In genomic region chr6:3159805-3160781, GRCh38 we compare ENCODE assay signal across 9 cellular contexts. TPM values are rescaled to one million over a fixed set of nuclear protein-coding genes. Genes with fewer than 3 reads are reported as not detected.
DNase-seq lines count a peak whose midpoint lies in the region; ATAC-seq, FAIRE-seq and TF ChIP-seq lines count a peak whose summit lies in the region.
"Had no signal": no experiment of that assay in that cellular context is flagged by ENCODE, and none has a peak within 500 bp of the region (broad histone marks: within the 10 kb centered on the region; RNA-seq: fewer than 3 reads in every experiment).

No MANE protein-coding gene starts in this region.

- H3K4me3 Mint-ChIP-seq in activated CD4-positive, alpha-beta T cell treated with anti-CD3 and anti-CD28 coated beads, Interleukin-2, amount 10 ng/mL, durations not matched to agents 7 days and 5 days, result no peak overlapping the region

- H3K27me3 ChIP-seq in H1 (replicated peaks in 1 of 4; ENCODE audit: control insufficient read depth in 3 of 4, extremely low read depth in 1 of 4, insufficient read depth in 3 of 4, low read length in 3 of 4), result no peaks in the 10 kb centered on the region
- H3K27me3 ChIP-seq: SJSA1 had no signal

- H3K27ac ChIP-seq in H1 (ENCODE audit: low read depth, low read length), result no peak overlapping the region
- H3K27ac ChIP-seq: SJSA1 had no signal

- H3K4me3 ChIP-seq in H1 (ENCODE audit: extremely low read depth in 1 of 4, insufficient read depth in 2 of 4, low read depth in 3 of 4, low read length in 4 of 4), result no peak overlapping the region
- H3K4me3 ChIP-seq: SJSA1 had no signal

- H3K27ac Mint-ChIP-seq in activated CD4-positive, alpha-beta T cell treated with anti-CD3 and anti-CD28 coated beads, Interleukin-2, amount 10 ng/mL, durations not matched to agents 7 days and 5 days, result peak overlapping the region; percentile 59

- no peak overlapping the region for H3K56ac ChIP-seq in H1 (replicated peaks; ENCODE audit: insufficient read length, low read depth, low read length)

- peaks cover 3% of the 10 kb centered on the region for H3K9me3 Mint-ChIP-seq in activated CD4-positive, alpha-beta T cell treated with anti-CD3 and anti-CD28 coated beads, Interleukin-2, amount 10 ng/mL, durations not matched to agents 7 days and 5 days

- no peak for TF ChIP-seq RAD21 in H1 (IDR thresholded peaks at IDR 0.05 in 1 of 2, conservative IDR thresholded peaks at IDR 0.05 in 1 of 2; ENCODE audit: low read depth in 2 of 2, low read length in 2 of 2)

- peaks cover 2 to 8% (median 4%) of the 10 kb centered on the region in 4 experiments; a peak in 6 of 8 replicates for H3K36me3 ChIP-seq in H1 (ENCODE audit: control insufficient read depth in 2 of 4, insufficient read depth in 4 of 4, low read length in 3 of 4)

- H3K4ac ChIP-seq in H1 (replicated peaks; ENCODE audit: insufficient read length, low read depth, low read length), result no peak overlapping the region

- WGBS in H1 (ENCODE audit: extremely low coverage in 1 of 2, insufficient coverage in 1 of 2, insufficient read length in 1 of 2, insufficient replicate concordance in 2 of 2, low coverage in 1 of 2, low lambda C conversion rate in 2 of 2, missing lambda C conversion rate in 1 of 2), 2 experiments, result 78% methylated on average over 26 of the region's 31 CpGs; no CpG with 5 or more reads in 1 of the 2 experiments

- CTCF ChIA-PET in activated CD4-positive, alpha-beta T cell treated with anti-CD3 and anti-CD28 coated beads, Interleukin-2, amount 10 ng/mL, durations not matched to agents 7 days and 5 days (lab: Charles Lee), result interaction anchor here (0.7 kb wide), 1 partner anchor 50 kb away, joined by 6 read pairs; no protein-coding TSS in a partner anchor
- CTCF ChIA-PET in H1 (lab: Charles Lee; ENCODE audit: partially characterized antibody), result interaction anchor here (0.9 to 2.6 kb wide), 6 partner anchors 10 to 92 kb away, joined by 3 to 18 read pairs (median 4); no protein-coding TSS in a partner anchor

- peaks cover 33% of the 10 kb centered on the region for H3K4me1 Mint-ChIP-seq in activated CD4-positive, alpha-beta T cell treated with anti-CD3 and anti-CD28 coated beads, Interleukin-2, amount 10 ng/mL, durations not matched to agents 7 days and 5 days

- no peaks in the 10 kb centered on the region for H3K9me3 ChIP-seq in H1 (ENCODE audit: insufficient read depth in 2 of 2, low read depth in 1 of 2, low read length in 1 of 2)
- H3K9me3 ChIP-seq: SJSA1 had no signal

- no peak overlapping the region for H2AFZ ChIP-seq in H1 (ENCODE audit: low read length)

- no peak for TF ChIP-seq CTCF in H1 (IDR thresholded peaks at IDR 0.05; ENCODE audit: control extremely low read depth in 1 of 3, insufficient read depth in 1 of 3, low read depth in 1 of 3, low read length in 3 of 3)

- TF ChIP-seq EP300 in H1 (IDR thresholded peaks at IDR 0.05; ENCODE audit: borderline replicate concordance in 1 of 2, low read depth in 2 of 2, low read length in 2 of 2), result no peak

- H2BK5ac ChIP-seq in H1 (ENCODE audit: low read depth, low read length), result peak overlapping the region; percentile 73; the same call in 1 of the 2 replicates

- no peak overlapping the region; the same call in 1 of the 2 replicates for H2BK20ac ChIP-seq in H1 (ENCODE audit: low read length)

- H3K27me3 Mint-ChIP-seq in activated CD4-positive, alpha-beta T cell treated with anti-CD3 and anti-CD28 coated beads, Interleukin-2, amount 10 ng/mL, durations not matched to agents 7 days and 5 days, result peaks cover 45% of the 10 kb centered on the region

- peaks cover 2 to 5% of the 10 kb centered on the region in 2 experiments for H4K20me1 ChIP-seq in H1 (replicated peaks in 1 of 2; ENCODE audit: control insufficient read depth in 1 of 2, insufficient read depth in 2 of 2, low read length in 2 of 2)

- no peak for TF ChIP-seq POLR2A in H1 (IDR thresholded peaks at IDR 0.05; ENCODE audit: control extremely low read depth in 1 of 2, low read depth in 2 of 2, low read length in 2 of 2)

- no peak overlapping the region for H4K91ac ChIP-seq in H1 (replicated peaks; ENCODE audit: insufficient read length, low read length)

- peak overlapping the region in 1 of 2 experiments; percentile 35; a peak in 2 of 4 replicates for H3K4me2 ChIP-seq in H1 (ENCODE audit: insufficient read depth in 1 of 2, low read depth in 2 of 2, low read length in 2 of 2)

- H3K23ac ChIP-seq in H1 (ENCODE audit: insufficient read length), result no peak overlapping the region

- DNase-seq in NCI-H2029 (lab: John Stamatoyannopoulos, UW) (peak; percentile 53), NCI-H2029 treated with DMSO at 0.1 percent for 48 hours (lab: John Stamatoyannopoulos, UW) (no peak), H1 (ENCODE audit: low read depth in 1 of 2, low spot score in 2 of 2) (no peak), putamen (ENCODE audit: low spot score) (peak; percentile 34), RPMI8226 (no peak), midbrain (lab: John Stamatoyannopoulos, UW) (no peak)
- DNase-seq in activated CD4-positive, alpha-beta T cell treated with anti-CD3 and anti-CD28 coated beads, Interleukin-2, amount 10 ng/mL, durations not matched to agents 7 days and 5 days, result peak; percentile 37

- H4K5ac ChIP-seq in H1 (ENCODE audit: insufficient read length, low read depth, low read length), result no peak overlapping the region

- no peak overlapping the region; the same call in 1 of the 2 replicates for H3K18ac ChIP-seq in H1 (ENCODE audit: extremely low read depth, low read length)

- no peak overlapping the region for H4K8ac ChIP-seq in H1 (ENCODE audit: extremely low read depth, insufficient read depth, low read length)

- FAIRE-seq in H1 (lab: Jason Lieb, UNC), result no peak

- no peaks in the 10 kb centered on the region for H3K79me1 ChIP-seq in H1 (ENCODE audit: low read depth, low read length)

- POLR2A ChIA-PET in activated CD4-positive, alpha-beta T cell treated with anti-CD3 and anti-CD28 coated beads, Interleukin-2, amount 10 ng/mL, durations not matched to agents 7 days and 5 days (lab: Charles Lee), result no interaction called here
- POLR2A ChIA-PET in H1 (lab: Charles Lee; ENCODE audit: partially characterized antibody), result interaction anchor here (0.6 to 4.3 kb wide), 11 partner anchors 11 to 92 kb away, joined by 3 to 24 read pairs (median 5); no protein-coding TSS in a partner anchor

- H2AK5ac ChIP-seq in H1 (ENCODE audit: low read depth, low read length), result peak overlapping the region; percentile 96; the same call in 1 of the 2 replicates

- 0 out of 2 replicates have a peak overlapping the region, but pooled peaks have one; percentile 29 for H2BK15ac ChIP-seq in H1 (ENCODE audit: low read length)

- peak overlapping the region; percentile 95 for H2BK12ac ChIP-seq in H1 (ENCODE audit: low read depth, low read length)

- peaks cover 3% of the 10 kb centered on the region for H3K36me3 Mint-ChIP-seq in activated CD4-positive, alpha-beta T cell treated with anti-CD3 and anti-CD28 coated beads, Interleukin-2, amount 10 ng/mL, durations not matched to agents 7 days and 5 days (ENCODE audit: low read depth)

- peaks cover 9 to 31% (median 19%) of the 10 kb centered on the region in 4 experiments for H3K4me1 ChIP-seq in H1 (replicated peaks in 1 of 4; ENCODE audit: control insufficient read depth in 3 of 4, insufficient read depth in 4 of 4, low read length in 3 of 4)

- peaks cover 13% of the 10 kb centered on the region for H3K23me2 ChIP-seq in H1 (ENCODE audit: low read depth, low read length)

- no peak for ATAC-seq in HG02798 (IDR thresholded peaks at IDR 0.05; ENCODE audit: poor library complexity, unreplicated experiment)

- H3K79me2 ChIP-seq in H1 (ENCODE audit: control insufficient read depth in 1 of 2, insufficient read depth in 2 of 2, low read length in 2 of 2), result peaks cover 0 to 8% of the 10 kb centered on the region in 2 experiments; a peak in 2 of 4 replicates

- H3K14ac ChIP-seq in H1 (ENCODE audit: insufficient read length), result no peak overlapping the region

- no peak overlapping the region for H2BK120ac ChIP-seq in H1 (replicated peaks; ENCODE audit: low read depth, low read length)

- H3K9ac ChIP-seq in H1 (replicated peaks in 1 of 4; ENCODE audit: extremely low read depth in 1 of 4, low read depth in 3 of 4, low read length in 3 of 4), result no peak overlapping the region; a peak in 1 of 7 replicates

TF ChIP-seq in H1, 55 proteins besides CTCF, POLR2A, EP300 and RAD21 (continues in another document):
- TF ChIP-seq TAF7 (optimal IDR thresholded peaks at IDR 0.05; ENCODE audit: borderline replicate concordance, low read depth, low read length), result no peak
- TF ChIP-seq TCF12 (IDR thresholded peaks at IDR 0.05; ENCODE audit: low read depth, low read length), result no peak
- TF ChIP-seq CEBPB (IDR thresholded peaks at IDR 0.05; ENCODE audit: low read depth, low read length), result no peak
- TF ChIP-seq CBX8 (IDR thresholded peaks at IDR 0.05; ENCODE audit: borderline replicate concordance, low read depth, low read length), result no peak
- no peak for TF ChIP-seq TEAD4 (IDR thresholded peaks at IDR 0.05; ENCODE audit: low read depth, low read length)
- no peak for TF ChIP-seq SP1 (IDR thresholded peaks at IDR 0.05; ENCODE audit: low read depth, low read length)
- TF ChIP-seq FOSL1 (IDR thresholded peaks at IDR 0.05; ENCODE audit: insufficient read depth, low read depth, low read length), result no peak

RNA-seq across cellular contexts. Expression of gene TUBB2A, which starts 2.7 kb away (rescaled TPM):
- total RNA-seq in activated CD4-positive, alpha-beta T cell treated with anti-CD3 and anti-CD28 coated beads, Interleukin-2, amount 10 ng/mL, durations not matched to agents 7 days and 5 days, result 1 to 10 TPM in 1 of 2 experiments, under 1 TPM in 1; 0.69 to 1.2 TPM
- total RNA-seq in H1 (2021; fragmentation: NEBNext Ultra II Directional; extraction: Animal tissue kit (Norgen Biotek cat#: 25700)), result 330 and 349 TPM in 2 replicates
- polyA plus RNA-seq in H1 (2011; rRNA removed), result 315 and 408 TPM in 2 replicates
- polyA plus RNA-seq in H1 (2011; cell fraction: cytosol; rRNA removed), result 319 TPM
- 327 TPM for polyA plus RNA-seq in H1 (2011; cell fraction: nucleus; rRNA removed)
- polyA plus RNA-seq in H1 (2012, experiment 1 of 2), result 269 to 376 TPM (median 351 TPM) in 4 replicates
- 288 TPM for polyA plus RNA-seq in H1 (2012, experiment 2 of 2)
- polyA plus RNA-seq in H1 (2013, experiment 1 of 2), result 294 TPM
- 283 TPM for polyA plus RNA-seq in H1 (2013, experiment 2 of 2)
- polyA minus RNA-seq in H1 (2011; rRNA and poly(A)+ RNA removed), result 135 and 152 TPM in 2 replicates
- polyA minus RNA-seq in H1 (2011; cell fraction: cytosol; rRNA and poly(A)+ RNA removed), result 270 TPM
- polyA minus RNA-seq in H1 (2011; cell fraction: nucleus; rRNA and poly(A)+ RNA removed), result 83.7 TPM

RNA-seq across cellular contexts. Expression of gene BPHL, which starts 41.6 kb away (rescaled TPM):
- 1 to 10 TPM; 8.1 to 8.4 TPM for total RNA-seq in activated CD4-positive, alpha-beta T cell treated with anti-CD3 and anti-CD28 coated beads, Interleukin-2, amount 10 ng/mL, durations not matched to agents 7 days and 5 days
- total RNA-seq in H1 (2021; fragmentation: NEBNext Ultra II Directional; extraction: Animal tissue kit (Norgen Biotek cat#: 25700)), result 36.4 and 36.6 TPM in 2 replicates
- polyA plus RNA-seq in H1 (2011; rRNA removed), result 21.8 and 24.4 TPM in 2 replicates
- 30.2 TPM for polyA plus RNA-seq in H1 (2011; cell fraction: cytosol; rRNA removed)
- 25.8 TPM for polyA plus RNA-seq in H1 (2011; cell fraction: nucleus; rRNA removed)
- 38.7 to 44.5 TPM (median 39.5 TPM) in 4 replicates for polyA plus RNA-seq in H1 (2012, experiment 1 of 2)
- 19.9 TPM for polyA plus RNA-seq in H1 (2012, experiment 2 of 2)
- 38.8 TPM for polyA plus RNA-seq in H1 (2013, experiment 1 of 2)
- 35.0 TPM for polyA plus RNA-seq in H1 (2013, experiment 2 of 2)
- polyA minus RNA-seq in H1 (2011; rRNA and poly(A)+ RNA removed), result 17.2 and 21.9 TPM in 2 replicates
- polyA minus RNA-seq in H1 (2011; cell fraction: cytosol; rRNA and poly(A)+ RNA removed), result 14.6 TPM
- polyA minus RNA-seq in H1 (2011; cell fraction: nucleus; rRNA and poly(A)+ RNA removed), result 29.6 TPM

Comparison
In these comparisons a context has a peak if more than half of its experiments do, and no peak if none do; other contexts are left out.
1. DNase-seq: peak in NCI-H2029 (single experiment), activated CD4-positive, alpha-beta T cell treated with anti-CD3 and anti-CD28 coated beads, Interleukin-2, amount 10 ng/mL, durations not matched to agents 7 days and 5 days (single experiment) and putamen (single experiment); none in NCI-H2029 treated with DMSO at 0.1 percent for 48 hours (single experiment), H1 (0 of 2), RPMI8226 (single experiment) and midbrain (single experiment).
2. RNA of gene TUBB2A, which starts 2.7 kb away (total RNA-seq): 330 to 349 TPM in H1; 0.69 to 1.2 TPM in activated CD4-positive, alpha-beta T cell treated with anti-CD3 and anti-CD28 coated beads, Interleukin-2, amount 10 ng/mL, durations not matched to agents 7 days and 5 days; every median in the first group is over 100 times any median in the second.